ENCODE assay signal across 25 cellular contexts in the genomic region with DNA sequence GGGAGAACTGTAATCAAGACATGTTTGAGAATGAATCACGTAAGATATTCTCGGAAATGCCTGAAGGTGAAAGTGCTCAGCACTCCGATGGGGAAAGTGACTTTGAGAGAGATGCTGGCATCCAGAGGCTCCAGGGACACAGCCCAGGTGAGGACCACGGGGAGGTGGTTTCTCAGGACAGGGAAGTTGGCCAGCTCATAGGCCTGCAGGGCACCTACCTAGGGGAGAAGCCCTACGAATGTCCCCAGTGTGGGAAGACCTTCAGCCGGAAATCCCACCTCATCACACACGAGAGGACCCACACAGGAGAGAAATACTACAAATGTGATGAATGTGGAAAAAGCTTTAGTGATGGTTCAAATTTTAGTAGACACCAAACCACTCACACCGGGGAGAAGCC.
"Had no signal": no experiment of that assay in that cellular context is flagged by ENCODE, and none has a peak within 500 bp of the region (broad histone marks: within the 10 kb centered on the region; RNA-seq: fewer than 3 reads in every experiment).

No MANE protein-coding gene starts in this region.

- H3K4me3 ChIP-seq: colonic mucosa, esophagus squamous epithelium, lung, ovary, right lobe of liver, suprapubic skin, transverse colon, upper lobe of right lung, uterus had no signal

- H3K4me1 Mint-ChIP-seq: immature natural killer cell had no signal

- H3K27me3 Mint-ChIP-seq: dendritic cell treated with granulocyte-macrophage colony-stimulating factor and Interleukin-4, amounts not matched to agents 40 ng/mL and 50 ng/mL, for 4 days; memory B cell; naive thymus-derived CD4-positive, alpha-beta T cell; stimulated activated naive B cell treated with anti-CD40 and anti-IgM and Interleukin-4, amounts not matched to agents 10 μg/mL and 1 μg/mL and 100 μg/mL, for 72 hours; stimulated activated naive CD8-positive, alpha-beta T cell treated with anti-CD3 and anti-CD28 coated beads, Interleukin-15, Interleukin-2, amounts not matched to agents 100 ng/mL and 50 ng/mL, for 24 hours had no signal

- DNase-seq: colonic mucosa; effector CD8-positive, alpha-beta T cell; esophagus squamous epithelium; hypothalamus; immature natural killer cell; islet precursor cell; midbrain; naive thymus-derived CD4-positive, alpha-beta T cell; occipital lobe; posterior cingulate gyrus; small intestine; stimulated activated CD4-positive, alpha-beta T cell treated with anti-CD3 and anti-CD28 coated beads, Interleukin-15, amount 100 ng/mL, for 24 hours; stimulated activated CD4-positive, alpha-beta T cell treated with anti-CD3 and anti-CD28 coated beads, Interleukin-2, amount 100 ng/mL, for 48 hours; stimulated activated naive B cell treated with anti-CD40 and anti-IgM and Interleukin-4, amounts not matched to agents 10 μg/mL and 1 μg/mL and 100 μg/mL, for 72 hours; transverse colon; upper lobe of right lung; uterus had no signal

- H3K36me3 ChIP-seq: colonic mucosa, ovary, upper lobe of right lung, uterus had no signal

- H3K4me3 Mint-ChIP-seq: dendritic cell treated with granulocyte-macrophage colony-stimulating factor and Interleukin-4, amounts not matched to agents 40 ng/mL and 50 ng/mL, for 4 days; immature natural killer cell; memory B cell; naive thymus-derived CD4-positive, alpha-beta T cell; stimulated activated naive B cell treated with anti-CD40 and anti-IgM and Interleukin-4, amounts not matched to agents 10 μg/mL and 1 μg/mL and 100 μg/mL, for 72 hours; stimulated activated naive CD8-positive, alpha-beta T cell treated with anti-CD3 and anti-CD28 coated beads, Interleukin-15, Interleukin-2, amounts not matched to agents 100 ng/mL and 50 ng/mL, for 24 hours had no signal

- H3K27ac Mint-ChIP-seq: dendritic cell treated with granulocyte-macrophage colony-stimulating factor and Interleukin-4, amounts not matched to agents 40 ng/mL and 50 ng/mL, for 4 days; immature natural killer cell; memory B cell; stimulated activated naive B cell treated with anti-CD40 and anti-IgM and Interleukin-4, amounts not matched to agents 10 μg/mL and 1 μg/mL and 100 μg/mL, for 72 hours; stimulated activated naive CD8-positive, alpha-beta T cell treated with anti-CD3 and anti-CD28 coated beads, Interleukin-15, Interleukin-2, amounts not matched to agents 100 ng/mL and 50 ng/mL, for 24 hours had no signal

- H3K27me3 ChIP-seq: colonic mucosa, esophagus squamous epithelium, ovary, right lobe of liver, suprapubic skin, transverse colon, upper lobe of right lung, uterus had no signal

- ATAC-seq: left lobe of liver; naive thymus-derived CD4-positive, alpha-beta T cell; right lobe of liver; stimulated activated naive B cell treated with anti-CD40 and anti-IgM and Interleukin-4, amounts not matched to agents 10 μg/mL and 1 μg/mL and 100 μg/mL, for 72 hours; upper lobe of right lung had no signal

- H3K27ac ChIP-seq: colonic mucosa, esophagus squamous epithelium, ovary, right lobe of liver, suprapubic skin, transverse colon, upper lobe of right lung, uterus had no signal

- H3K4me1 ChIP-seq: colonic mucosa, esophagus squamous epithelium, right lobe of liver, suprapubic skin, transverse colon, uterus had no signal
